Comparison of ENCODE assay signal across 29 cellular contexts in the genomic region with DNA sequence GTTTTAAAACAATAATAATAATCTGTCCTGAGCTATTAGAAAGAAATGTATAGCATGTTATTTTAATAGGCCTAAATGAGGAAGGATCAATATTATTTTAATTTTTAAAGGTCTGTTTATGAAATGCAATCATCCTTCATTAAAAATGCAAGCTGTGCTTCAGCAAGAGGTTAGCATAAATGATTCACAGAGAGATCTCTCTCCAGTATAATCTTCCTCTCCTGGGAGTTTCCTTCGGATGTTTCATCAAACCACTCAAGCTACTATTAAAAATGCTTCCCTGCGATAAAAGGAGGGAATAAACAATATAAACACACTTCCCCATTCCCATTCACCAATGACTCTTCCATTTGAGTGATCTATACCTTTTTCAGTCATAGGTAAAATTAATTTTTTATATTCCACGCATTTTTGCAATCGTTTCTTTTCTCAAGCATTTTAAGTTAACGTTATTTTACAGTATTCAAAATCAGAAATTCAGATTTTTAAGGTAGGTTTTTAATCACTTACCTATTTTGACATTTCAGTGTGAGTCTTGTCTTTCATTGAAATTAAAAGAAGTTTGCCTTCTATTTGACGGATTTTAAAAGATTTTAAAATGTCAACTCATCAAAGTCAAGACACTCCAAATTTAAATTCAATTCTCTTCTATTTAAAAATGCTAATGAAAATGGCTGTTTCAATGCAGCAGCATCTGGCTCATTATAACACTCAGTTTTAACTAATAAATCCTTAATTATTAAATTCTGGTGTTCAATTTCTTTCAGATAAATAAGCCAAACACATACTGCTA.
DNase-seq lines count a peak whose midpoint lies in the region; ATAC-seq and TF ChIP-seq lines count a peak whose summit lies in the region.
"Had no signal": no experiment of that assay in that cellular context is flagged by ENCODE, and none has a peak within 500 bp of the region (broad histone marks: within the 10 kb centered on the region; RNA-seq: fewer than 3 reads in every experiment).

No MANE protein-coding gene starts in this region.

- H3K9me3 ChIP-seq in BLaER1 treated with 17β-estradiol and CSF1 and Interleukin-3, amounts not matched to agents 10 nM and 100 nM (replicated peaks in 1 of 11), result peaks cover 0 to 8% (median 1%) of the 10 kb centered on the region in 11 experiments; a peak in 6 of 22 replicates
- H3K9me3 ChIP-seq: esophagus muscularis mucosa, gastrocnemius medialis, ovary, suprapubic skin, upper lobe of left lung had no signal

- no peak overlapping the region for H3K9ac ChIP-seq in BLaER1 treated with 17β-estradiol and CSF1 and Interleukin-3, amounts not matched to agents 10 nM and 100 nM

- H3K4me1 ChIP-seq in BLaER1 treated with 17β-estradiol and CSF1 and Interleukin-3, amounts not matched to agents 10 nM and 100 nM, result peaks cover 8 to 36% (median 18%) of the 10 kb centered on the region in 10 experiments; a peak in 19 of 20 replicates
- H3K4me1 ChIP-seq in GM23338 (ENCODE audit: insufficient read depth), result peaks cover 32% of the 10 kb centered on the region

- H3K79me2 ChIP-seq in GM23338 (replicated peaks; ENCODE audit: insufficient read depth), result peaks cover 59% of the 10 kb centered on the region

- peaks cover 0 to 38% (median 19%) of the 10 kb centered on the region in 11 experiments; a peak in 9 of 22 replicates for H4K20me1 ChIP-seq in BLaER1 treated with 17β-estradiol and CSF1 and Interleukin-3, amounts not matched to agents 10 nM and 100 nM
- H4K20me1 ChIP-seq in GM23338 (replicated peaks; ENCODE audit: insufficient read depth), result peaks cover 20% of the 10 kb centered on the region; the same call in 1 of the 2 replicates

- H3K27me3 ChIP-seq in BLaER1 treated with 17β-estradiol and CSF1 and Interleukin-3, amounts not matched to agents 10 nM and 100 nM, result no peaks in the 10 kb centered on the region
- no peaks in the 10 kb centered on the region for H3K27me3 ChIP-seq in GM23338 (ENCODE audit: insufficient read depth)
- H3K27me3 ChIP-seq: dorsolateral prefrontal cortex, esophagus muscularis mucosa, gastrocnemius medialis, hepatocyte, ovary, suprapubic skin, upper lobe of left lung had no signal

- no peaks in the 10 kb centered on the region for H3K36me3 Mint-ChIP-seq in GM23338 (ENCODE audit: low read depth)
- peaks cover 24% of the 10 kb centered on the region for H3K36me3 Mint-ChIP-seq in brain
- peaks cover 13% of the 10 kb centered on the region for H3K36me3 Mint-ChIP-seq in nephron (ENCODE audit: low read depth)
- H3K36me3 Mint-ChIP-seq: natural killer cell treated with Interleukin-12 subunit alpha and Interleukin-12 subunit beta and Interleukin-15 and Interleukin-18, amount 100 ng/mL, for 72 hours had no signal

- DNase-seq in GM23338 (ENCODE audit: low spot score), result no peak
- DNase-seq: activated naive CD4-positive, alpha-beta T cell treated with Interleukin-2 at 50 U/mL for 16 hours; amniotic stem cell; C1 segment of cervical spinal cord; dorsolateral prefrontal cortex; gastrocnemius medialis; HFFc6; left colon; mammary epithelial cell; MM.1S; NCI-H1930; NCI-H226; ovary; stimulated activated naive CD4-positive, alpha-beta T cell; SW 1271; T1000; upper lobe of left lung had no signal

- H3K36me3 ChIP-seq in BLaER1 treated with 17β-estradiol and CSF1 and Interleukin-3, amounts not matched to agents 10 nM and 100 nM, result peaks cover 0 to 22% (median 18%) of the 10 kb centered on the region in 11 experiments; a peak in 16 of 22 replicates
- no peaks in the 10 kb centered on the region for H3K36me3 ChIP-seq in GM23338 (ENCODE audit: insufficient read depth)
- H3K36me3 ChIP-seq: esophagus muscularis mucosa, gastrocnemius medialis, ovary, suprapubic skin, upper lobe of left lung had no signal

- no peak for ATAC-seq in GM23338
- no peak for ATAC-seq in HG03135 (IDR thresholded peaks at IDR 0.05; ENCODE audit: unreplicated experiment)
- no peak for ATAC-seq in HG03108 (IDR thresholded peaks at IDR 0.05; ENCODE audit: unreplicated experiment)
- no peak for ATAC-seq in GM18868 (IDR thresholded peaks at IDR 0.05; ENCODE audit: unreplicated experiment)
- ATAC-seq: gastrocnemius medialis; left colon; natural killer cell treated with Interleukin-12 subunit alpha and Interleukin-12 subunit beta and Interleukin-15 and Interleukin-18, amount 100 ng/mL, for 72 hours had no signal

- TF ChIP-seq CTCF in GM23338 (conservative IDR thresholded peaks at IDR 0.05; ENCODE audit: low read depth in 2 of 2), result no peak
- TF ChIP-seq CTCF in brain (conservative IDR thresholded peaks at IDR 0.05), result no peak
- no peak for TF ChIP-seq CTCF in nephron (IDR thresholded peaks at IDR 0.05; ENCODE audit: unreplicated experiment in 3 of 3)

- H3K4me3 Mint-ChIP-seq in GM23338, result no peak overlapping the region
- peak overlapping the region in 4 of 5 experiments; percentile 17 to 79 (median 62) for H3K4me3 Mint-ChIP-seq in brain
- peak overlapping the region in 1 of 3 experiments; percentile 3 for H3K4me3 Mint-ChIP-seq in nephron
- H3K4me3 Mint-ChIP-seq: HFFc6; natural killer cell treated with Interleukin-12 subunit alpha and Interleukin-12 subunit beta and Interleukin-15 and Interleukin-18, amount 100 ng/mL, for 72 hours had no signal

- H3K4me1 Mint-ChIP-seq in GM23338 (peaks cover 31% of the 10 kb centered on the region), brain (peaks cover 90% of the 10 kb centered on the region), nephron (peaks cover 64% of the 10 kb centered on the region)

- no peaks in the 10 kb centered on the region for H3K9me3 Mint-ChIP-seq in GM23338
- H3K9me3 Mint-ChIP-seq in brain, result peaks cover 0 to 2% (median 0%) of the 10 kb centered on the region in 5 experiments
- no peaks in the 10 kb centered on the region for H3K9me3 Mint-ChIP-seq in nephron
- H3K9me3 Mint-ChIP-seq: activated T-helper 1 cell treated with anti-CD3 and anti-CD28 coated beads, Interleukin-12 subunit alpha, Interleukin-12 subunit beta, Interleukin-2, Interleukin-4 antibody, amounts not matched to agents 30 ng/mL and 10 ng/mL and 1 ng/mL, durations not matched to agents 14 hours and 24 hours and 36 hours; HFFc6; natural killer cell treated with Interleukin-12 subunit alpha and Interleukin-12 subunit beta and Interleukin-15 and Interleukin-18, amount 100 ng/mL, for 72 hours had no signal

- H3K9me2 ChIP-seq in GM23338 (ENCODE audit: insufficient read depth), result no peaks in the 10 kb centered on the region

- H3F3A ChIP-seq in GM23338 (replicated peaks; ENCODE audit: low read depth), result no peaks in the 10 kb centered on the region

- peak overlapping the region; percentile 12; the same call in 1 of the 2 replicates for H3K27ac Mint-ChIP-seq in GM23338
- H3K27ac Mint-ChIP-seq in brain, result peak overlapping the region in 4 of 5 experiments; percentile 81 to 96 (median 93)
- peak overlapping the region; percentile 42 to 87 (median 86) for H3K27ac Mint-ChIP-seq in nephron
- H3K27ac Mint-ChIP-seq: HFFc6; natural killer cell treated with Interleukin-12 subunit alpha and Interleukin-12 subunit beta and Interleukin-15 and Interleukin-18, amount 100 ng/mL, for 72 hours had no signal

- H3K27me3 Mint-ChIP-seq in GM23338 (ENCODE audit: insufficient read depth, low read depth, poor library complexity), result no peaks in the 10 kb centered on the region
- H3K27me3 Mint-ChIP-seq in brain, result no peaks in the 10 kb centered on the region
- no peaks in the 10 kb centered on the region for H3K27me3 Mint-ChIP-seq in nephron (ENCODE audit: low read depth)
- H3K27me3 Mint-ChIP-seq: natural killer cell treated with Interleukin-12 subunit alpha and Interleukin-12 subunit beta and Interleukin-15 and Interleukin-18, amount 100 ng/mL, for 72 hours had no signal

- peak overlapping the region in 7 of 11 experiments; percentile 19 to 37 (median 27); a peak in 6 of 22 replicates for H3K4me2 ChIP-seq in BLaER1 treated with 17β-estradiol and CSF1 and Interleukin-3, amounts not matched to agents 10 nM and 100 nM
- no peak overlapping the region for H3K4me2 ChIP-seq in GM23338
- H3K4me2 ChIP-seq: hepatocyte, smooth muscle cell had no signal

- no peak overlapping the region for H3K4me3 ChIP-seq in BLaER1 treated with 17β-estradiol and CSF1 and Interleukin-3, amounts not matched to agents 10 nM and 100 nM
- no peak overlapping the region for H3K4me3 ChIP-seq in GM23338
- H3K4me3 ChIP-seq: dorsolateral prefrontal cortex, esophagus muscularis mucosa, gastrocnemius medialis, hepatocyte, ovary, smooth muscle cell, suprapubic skin, upper lobe of left lung had no signal

- H3K27ac ChIP-seq in BLaER1 treated with 17β-estradiol and CSF1 and Interleukin-3, amounts not matched to agents 10 nM and 100 nM, result no peak overlapping the region
- H3K27ac ChIP-seq in GM23338 (ENCODE audit: low read depth), result no peak overlapping the region
- H3K27ac ChIP-seq: dorsolateral prefrontal cortex, esophagus muscularis mucosa, gastrocnemius medialis, hepatocyte, ovary, suprapubic skin, upper lobe of left lung had no signal

- H2AFZ ChIP-seq in GM23338, result no peak overlapping the region
- H2AFZ ChIP-seq: hepatocyte had no signal

TF ChIP-seq in GM23338, 12 proteins besides CTCF, POLR2A, EP300 and RAD21 (continues in another document):
- TF ChIP-seq ZNF331 (CRISPR knock-in tag; IDR thresholded peaks at IDR 0.05; ENCODE audit: low read depth), result no peak
- no peak for TF ChIP-seq EZH2phosphoT487 (IDR thresholded peaks at IDR 0.05; ENCODE audit: unreplicated experiment)
- no peak for TF ChIP-seq CREB1 (CRISPR knock-in tag; IDR thresholded peaks at IDR 0.05; ENCODE audit: low read depth)
- TF ChIP-seq, protein P1, sequence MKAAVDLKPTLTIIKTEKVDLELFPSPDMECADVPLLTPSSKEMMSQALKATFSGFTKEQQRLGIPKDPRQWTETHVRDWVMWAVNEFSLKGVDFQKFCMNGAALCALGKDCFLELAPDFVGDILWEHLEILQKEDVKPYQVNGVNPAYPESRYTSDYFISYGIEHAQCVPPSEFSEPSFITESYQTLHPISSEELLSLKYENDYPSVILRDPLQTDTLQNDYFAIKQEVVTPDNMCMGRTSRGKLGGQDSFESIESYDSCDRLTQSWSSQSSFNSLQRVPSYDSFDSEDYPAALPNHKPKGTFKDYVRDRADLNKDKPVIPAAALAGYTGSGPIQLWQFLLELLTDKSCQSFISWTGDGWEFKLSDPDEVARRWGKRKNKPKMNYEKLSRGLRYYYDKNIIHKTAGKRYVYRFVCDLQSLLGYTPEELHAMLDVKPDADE (IDR thresholded peaks at IDR 0.05), result no peak

Comparison
In these comparisons a context has a peak if more than half of its experiments do, and no peak if none do; other contexts are left out.
1. H3K27ac Mint-ChIP-seq: peak in every context shown above with its lines; median percentile 93 in brain; 86 in nephron; 12 in GM23338.